31 cellular contexts compared by ENCODE assay signal in genomic region chr4:108828620-108829019, GRCh38.
DNase-seq lines count a peak whose midpoint lies in the region; ATAC-seq and TF ChIP-seq lines count a peak whose summit lies in the region.
"Had no signal": no experiment of that assay in that cellular context is flagged by ENCODE, and none has a peak within 500 bp of the region (broad histone marks: within the 10 kb centered on the region; RNA-seq: fewer than 3 reads in every experiment).

No MANE protein-coding gene starts in this region.

- DNase-seq in DMS53 (lab: John Stamatoyannopoulos, UW): peak; percentile 7
- no peak for DNase-seq in DMS53 treated with DMSO at 0.1 percent for 48 hours (lab: John Stamatoyannopoulos, UW; ENCODE audit: unreplicated experiment)
- peak in 1 of 2 donors; percentile 72 for DNase-seq in cardiac muscle cell (ENCODE audit: low read depth in 1 of 2, low spot score in 1 of 2)
- DNase-seq in left ventricle myocardium superior: no peak
- peak; percentile 10 for DNase-seq in left kidney (ENCODE audit: low read depth, low spot score)
- no peak for DNase-seq in activated CD4-positive, CD25-positive, alpha-beta regulatory T cell treated with anti-CD3 and anti-CD28 coated beads, Interleukin-2, amount 50 U/mL, for 72 hours
- no peak for DNase-seq in activated CD4-positive, CD25-positive, alpha-beta regulatory T cell (lab: John Stamatoyannopoulos, UW)
- DNase-seq: 8988T; activated CD4-positive, alpha-beta T cell treated with anti-CD3 and anti-CD28 coated beads, Interleukin-2, amount 10 ng/mL, durations not matched to agents 7 days and 5 days; activated effector memory CD4-positive, alpha-beta T cell treated with anti-CD3 and anti-CD28 coated beads, Interleukin-2, amount 50 U/mL, for 16 hours; activated T-cell treated with anti-CD3 and anti-CD28 coated beads, Interleukin-2, amount 50 U/mL, for 1 hour; COR-L47; DND-41; GF-D8; immature natural killer cell; IMR-90; left cardiac atrium; mesenchymal stem cell; NCI-H1048; NCI-H187 treated with DMSO at 0.1 percent for 48 hours; SIG-M5; stimulated activated CD4-positive, alpha-beta T cell treated with anti-CD3 and anti-CD28 coated beads, Interleukin-12 subunit alpha, Interleukin-12 subunit beta, amount 100 ng/mL, for 4 hours; stimulated activated CD4-positive, alpha-beta T cell treated with anti-CD3 and anti-CD28 coated beads, Interleukin-2, amount 100 ng/mL, for 48 hours; stimulated activated naive CD8-positive, alpha-beta T cell treated with anti-CD3 and anti-CD28 coated beads, Interleukin-15, amount 100 ng/mL, for 72 hours; T1000; WERI-Rb-1 had no signal

- no peaks in the 10 kb centered on the region for H3K27me3 ChIP-seq in cardiac muscle cell

- no peak for ATAC-seq in left ventricle myocardium superior
- no peak for ATAC-seq in GM18517 (IDR thresholded peaks at IDR 0.05; ENCODE audit: unreplicated experiment)
- ATAC-seq: sciatic nerve; stimulated activated naive CD8-positive, alpha-beta T cell treated with anti-CD3 and anti-CD28 coated beads, Interleukin-15, amount 100 ng/mL, for 72 hours had no signal

- no peaks in the 10 kb centered on the region for H3K9me3 ChIP-seq in cardiac muscle cell (ENCODE audit: low read depth)
- H3K9me3 ChIP-seq: prostate gland, thoracic aorta had no signal

- peaks cover 31% of the 10 kb centered on the region for H3K4me1 ChIP-seq in cardiac muscle cell (ENCODE audit: low read depth)

- no peak overlapping the region for H3K4me3 ChIP-seq in cardiac muscle cell
- H3K4me3 ChIP-seq: prostate gland, thoracic aorta had no signal

- intact Hi-C loops in left ventricle myocardium superior (cut with micrococcal nuclease): no loop called here

- no peaks in the 10 kb centered on the region for H3K36me3 ChIP-seq in cardiac muscle cell
- H3K36me3 ChIP-seq: prostate gland, thoracic aorta, WERI-Rb-1 had no signal

- no peak for TF ChIP-seq CTCF in cardiac muscle cell (IDR thresholded peaks at IDR 0.05; ENCODE audit: low read depth, low read length)

- peak overlapping the region; percentile 17 for H3K27ac ChIP-seq in cardiac muscle cell
- H3K27ac ChIP-seq: C4-2B, prostate gland, thoracic aorta, WERI-Rb-1 had no signal

Comparison
In these comparisons a context has a peak if more than half of its experiments do, and no peak if none do; other contexts are left out.
1. DNase-seq: peak in DMS53 (single experiment) and left kidney (single experiment); none in DMS53 treated with DMSO at 0.1 percent for 48 hours (single experiment), left ventricle myocardium superior (single experiment), activated CD4-positive, CD25-positive, alpha-beta regulatory T cell treated with anti-CD3 and anti-CD28 coated beads, Interleukin-2, amount 50 U/mL, for 72 hours (single experiment) and activated CD4-positive, CD25-positive, alpha-beta regulatory T cell (0 of 4).